ENCODE assay signal across 1 cellular context in genomic region chr20:5996765-5997164, GRCh38.
TF ChIP-seq lines count a peak whose summit lies in the region.

No MANE protein-coding gene starts in this region.

TF ChIP-seq in GM23338, 12 proteins besides CTCF, POLR2A, EP300 and RAD21 (continued from another document):
- TF ChIP-seq ZNF462 (CRISPR knock-in tag; IDR thresholded peaks at IDR 0.05): no peak
